Comparison of ENCODE assay signal across 8 cellular contexts in the genomic region with DNA sequence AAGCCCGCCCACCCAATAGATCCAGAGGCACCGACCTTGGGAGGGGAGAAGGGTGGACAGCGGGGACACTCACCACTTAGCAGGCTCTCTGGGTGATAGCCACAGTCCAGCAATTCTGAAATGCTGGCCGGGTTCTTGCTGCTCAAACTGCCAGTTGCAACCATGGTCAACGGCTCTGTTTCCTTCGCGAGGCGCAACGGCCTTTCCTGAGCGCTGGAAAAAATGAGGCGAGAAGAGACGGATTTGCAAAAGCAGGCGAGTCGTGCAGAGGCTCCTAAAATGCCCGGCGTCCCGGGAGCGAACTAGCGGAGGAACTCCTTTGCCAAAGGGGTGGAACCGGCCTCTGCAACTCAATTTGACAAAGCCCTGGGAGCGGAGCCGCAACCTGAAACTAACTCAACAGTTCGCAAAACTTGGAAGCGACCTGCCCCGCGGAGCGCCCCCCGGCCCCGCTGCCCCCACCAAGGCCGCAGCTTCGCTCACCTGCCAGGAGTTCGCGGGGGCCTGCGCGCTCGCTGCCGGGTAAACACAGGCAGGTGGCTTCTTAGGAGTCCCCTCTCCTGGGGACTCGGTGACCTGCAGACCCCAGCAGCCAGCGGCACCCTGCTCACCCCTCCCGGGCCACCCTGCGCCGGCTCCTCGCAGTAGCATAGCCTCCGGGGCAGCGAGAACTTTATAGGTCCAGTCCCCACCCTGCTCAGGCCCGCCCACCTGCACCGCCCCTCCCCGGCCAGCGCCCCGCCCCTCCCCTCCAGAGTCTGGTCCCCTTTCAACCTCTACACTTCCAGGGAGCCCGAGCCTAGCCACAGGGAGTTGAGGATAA.
DNase-seq lines count a peak whose midpoint lies in the region; ATAC-seq and TF ChIP-seq lines count a peak whose summit lies in the region.

A gene with protein sequence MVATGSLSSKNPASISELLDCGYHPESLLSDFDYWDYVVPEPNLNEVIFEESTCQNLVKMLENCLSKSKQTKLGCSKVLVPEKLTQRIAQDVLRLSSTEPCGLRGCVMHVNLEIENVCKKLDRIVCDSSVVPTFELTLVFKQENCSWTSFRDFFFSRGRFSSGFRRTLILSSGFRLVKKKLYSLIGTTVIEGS (minus strand): TSS at position 649 of the 823 bp plus-strand sequence. CDS start 485 bp downstream, at position 164.

- ATAC-seq in HG02840 (IDR thresholded peaks at IDR 0.05; ENCODE audit: low FRiP score, unreplicated experiment): no peak
- ATAC-seq in GM19397 (IDR thresholded peaks at IDR 0.05; ENCODE audit: unreplicated experiment): no peak

- H3K4me3 ChIP-seq in LNCaP clone FGC (ENCODE audit: low read depth, low read length) (peak within 1 kb of the TSS; percentile 50), astrocyte of the spinal cord (ENCODE audit: low read depth, low read length) (peak within 1 kb of the TSS; percentile 55), skeletal muscle cell (ENCODE audit: low read depth, low read length) (peak within 1 kb of the TSS; percentile 57)

- peak; percentile 57 for DNase-seq in ELF-1 (ENCODE audit: low read depth, low spot score)
- no peak for DNase-seq in LNCaP clone FGC (ENCODE audit: low read depth)
- peak; percentile 36 for DNase-seq in astrocyte of the spinal cord (ENCODE audit: low read depth, low spot score)
- DNase-seq in iPS-NIHi11 (ENCODE audit: low spot score): peak; percentile 82
- DNase-seq in skeletal muscle cell (ENCODE audit: low read depth): no peak
- DNase-seq in NCI-H1930 (lab: John Stamatoyannopoulos, UW): no peak

- TF ChIP-seq CTCF in LNCaP clone FGC (IDR thresholded peaks at IDR 0.05; ENCODE audit: control insufficient read depth, extremely low read depth, insufficient read depth) (no peak), astrocyte of the spinal cord (IDR thresholded peaks at IDR 0.05; ENCODE audit: low read depth, low read length) (no peak)

- in situ Hi-C loops in astrocyte of the spinal cord (cut with HindIII; ENCODE audit: low sequenced_read_pairs): no loop called here

Comparison
In these comparisons a context has a peak if more than half of its experiments do, and no peak if none do; other contexts are left out.
1. DNase-seq: peak in ELF-1 (single experiment), astrocyte of the spinal cord (single experiment) and iPS-NIHi11 (single experiment); none in LNCaP clone FGC (single experiment), skeletal muscle cell (single experiment) and NCI-H1930 (0 of 2).
2. Peak in every context shown above with its lines, with median percentiles within 50 percentile points of each other: H3K4me3 ChIP-seq.